Comparison of ENCODE assay signal across 17 cellular contexts in genomic region chr7:140990193-140990962, GRCh38.
"Had no signal": no experiment of that assay in that cellular context is flagged by ENCODE, and none has a peak within 500 bp of the region (broad histone marks: within the 10 kb centered on the region; RNA-seq: fewer than 3 reads in every experiment).

No MANE protein-coding gene starts in this region.

- H3K27ac ChIP-seq: brain microvascular endothelial cell had no signal

- H3K27me3 ChIP-seq: brain microvascular endothelial cell had no signal

- DNase-seq: activated CD4-positive, alpha-beta memory T cell treated with anti-CD3 and anti-CD28 coated beads, Interleukin-2, amount 10 ng/mL, durations not matched to agents 7 days and 5 days; activated CD4-positive, alpha-beta T cell treated with anti-CD3 and anti-CD28 coated beads for 48 hours; activated CD4-positive, CD25-positive, alpha-beta regulatory T cell; activated gamma-delta T cell; activated naive CD4-positive, alpha-beta T cell treated with anti-CD3 and anti-CD28 coated beads, Interleukin-2, amount 50 U/mL, for 16 hours; activated T-cell treated with anti-CD3 and anti-CD28 coated beads for 4 hours; aorta; brain microvascular endothelial cell; caudate nucleus; effector memory CD4-positive, alpha-beta T cell; hippocampal formation; right cardiac atrium; stimulated activated CD4-positive, alpha-beta T cell treated with anti-CD3 and anti-CD28 coated beads, Interleukin-12 subunit alpha, Interleukin-12 subunit beta, amount 100 ng/mL, for 4 hours; stimulated activated CD4-positive, alpha-beta T cell treated with anti-CD3 and anti-CD28 coated beads, Interleukin-4, amount 100 ng/mL, for 4 hours; stimulated activated naive CD8-positive, alpha-beta T cell treated with anti-CD3 and anti-CD28 coated beads, Interleukin-15, Interleukin-2, amounts not matched to agents 100 U/mL and 50 U/mL, for 24 hours; T-helper 9 cell had no signal

- ATAC-seq: natural killer cell treated with Interleukin-12 subunit alpha and Interleukin-12 subunit beta and Interleukin-15 and Interleukin-18, amount 100 ng/mL, for 72 hours; right cardiac atrium; stimulated activated naive CD8-positive, alpha-beta T cell treated with anti-CD3 and anti-CD28 coated beads, Interleukin-15, Interleukin-2, amounts not matched to agents 100 U/mL and 50 U/mL, for 24 hours had no signal

- H3K36me3 ChIP-seq: brain microvascular endothelial cell had no signal
